Comparison of ENCODE assay signal across 17 cellular contexts in the genomic region with DNA sequence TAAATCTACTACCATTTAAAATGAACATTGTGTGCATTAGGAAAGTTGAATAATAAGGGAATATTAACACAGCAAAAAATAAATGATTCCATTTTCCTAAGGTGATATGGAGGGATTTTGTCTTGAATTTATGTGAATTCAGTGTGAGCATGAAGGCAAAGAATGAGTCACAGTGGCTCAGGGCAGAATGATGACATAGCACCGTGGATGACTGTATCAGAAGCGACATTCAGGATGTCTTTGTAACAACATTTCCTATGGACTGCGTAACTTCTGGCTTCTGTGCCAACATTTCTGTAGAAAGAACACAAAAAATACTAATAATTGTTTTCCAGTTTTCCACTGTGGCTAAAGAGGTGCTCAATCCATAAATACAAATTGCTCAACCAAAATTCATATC. TPM values are rescaled to one million over a fixed set of nuclear protein-coding genes. Genes with fewer than 3 reads are reported as not detected.
A peak's percentile ranks its signal among the peaks of the same experiment; 100 is the strongest.
DNase-seq lines count a peak whose midpoint lies in the region; ATAC-seq and TF ChIP-seq lines count a peak whose summit lies in the region.
"Had no signal": no experiment of that assay in that cellular context is flagged by ENCODE, and none has a peak within 500 bp of the region (broad histone marks: within the 10 kb centered on the region; RNA-seq: fewer than 3 reads in every experiment).

No MANE protein-coding gene starts in this region.

- H3K4me3 Mint-ChIP-seq in MCF 10A (ENCODE audit: unreplicated experiment) = no peak overlapping the region
- no peak overlapping the region for H3K4me3 Mint-ChIP-seq in CD8-positive, alpha-beta memory T cell
- H3K4me3 Mint-ChIP-seq: central memory CD8-positive, alpha-beta T cell; nephron had no signal

- H3K9me3 ChIP-seq in breast epithelium = no peaks in the 10 kb centered on the region
- no peaks in the 10 kb centered on the region for H3K9me3 ChIP-seq in CD8-positive, alpha-beta memory T cell (ENCODE audit: low read length)
- H3K9me3 ChIP-seq: gastroesophageal sphincter had no signal

- H3K4me1 Mint-ChIP-seq in MCF 10A (ENCODE audit: insufficient read depth, unreplicated experiment) = no peaks in the 10 kb centered on the region
- no peaks in the 10 kb centered on the region for H3K4me1 Mint-ChIP-seq in CD8-positive, alpha-beta memory T cell
- H3K4me1 Mint-ChIP-seq: central memory CD8-positive, alpha-beta T cell; nephron had no signal

- no TSS peak for BruUV-seq in MCF 10A (replicated peaks; lab: Mats Ljungman, UMichigan)

- peaks cover 5% of the 10 kb centered on the region for H3K36me3 ChIP-seq in breast epithelium
- no peaks in the 10 kb centered on the region for H3K36me3 ChIP-seq in CD8-positive, alpha-beta memory T cell (ENCODE audit: insufficient read depth, low read length)

- intact Hi-C loops in MCF 10A (cut with micrococcal nuclease) = loop anchor here (1.0 kb wide), 1 partner anchor 1036 kb away; no protein-coding TSS in a partner anchor
- intact Hi-C loops in breast epithelium (cut with DNase I; ENCODE audit: low total_unique reads) = no loop called here

- no peak for TF ChIP-seq POLR2A in breast epithelium (IDR thresholded peaks at IDR 0.05)

- H3K36me3 Mint-ChIP-seq in MCF 10A (ENCODE audit: insufficient read depth, unreplicated experiment) = peaks cover 52% of the 10 kb centered on the region
- H3K36me3 Mint-ChIP-seq in CD8-positive, alpha-beta memory T cell = peaks cover 7 to 34% (median 23%) of the 10 kb centered on the region in 3 donors

- peak overlapping the region; percentile 27 for H3K27ac Mint-ChIP-seq in MCF 10A (ENCODE audit: low read depth, unreplicated experiment)
- H3K27ac Mint-ChIP-seq in CD8-positive, alpha-beta memory T cell = no peak overlapping the region
- H3K27ac Mint-ChIP-seq: nephron had no signal

- no peak overlapping the region for H3K4me3 ChIP-seq in breast epithelium
- no peak overlapping the region for H3K4me3 ChIP-seq in fibroblast of pulmonary artery (replicated peaks; ENCODE audit: low read depth, low read length)
- H3K4me3 ChIP-seq in CD8-positive, alpha-beta memory T cell (ENCODE audit: low read length) = no peak overlapping the region
- H3K4me3 ChIP-seq: gastroesophageal sphincter, tibial nerve had no signal

- no peaks in the 10 kb centered on the region for H3K27me3 Mint-ChIP-seq in MCF 10A (ENCODE audit: insufficient read depth, unreplicated experiment)
- H3K27me3 Mint-ChIP-seq in CD8-positive, alpha-beta memory T cell = peaks cover 6 to 14% of the 10 kb centered on the region in 2 donors

- ATAC-seq in GM21447 (IDR thresholded peaks at IDR 0.05; ENCODE audit: unreplicated experiment) (no peak), HG02798 (IDR thresholded peaks at IDR 0.05; ENCODE audit: poor library complexity, unreplicated experiment) (no peak)
- ATAC-seq: gastroesophageal sphincter, left cardiac atrium had no signal

- H3K27ac ChIP-seq in breast epithelium = no peak overlapping the region
- no peak overlapping the region for H3K27ac ChIP-seq in CD8-positive, alpha-beta memory T cell (ENCODE audit: low read depth, low read length)
- H3K27ac ChIP-seq: gastroesophageal sphincter, tibial nerve had no signal

- no peaks in the 10 kb centered on the region for H3K27me3 ChIP-seq in breast epithelium
- no peaks in the 10 kb centered on the region for H3K27me3 ChIP-seq in CD8-positive, alpha-beta memory T cell (ENCODE audit: insufficient read depth, low read length, poor library complexity, severe bottlenecking)
- H3K27me3 ChIP-seq: gastroesophageal sphincter, tibial nerve had no signal

- DNase-seq in MCF 10A (ENCODE audit: unreplicated experiment) (peak; percentile 77), breast epithelium (ENCODE audit: low spot score in 2 of 2) (no peak), T1000 (lab: John Stamatoyannopoulos, UW) (peak; percentile 2), fibroblast of pulmonary artery (ENCODE audit: low read depth) (peak; percentile 93), GOT3 (lab: John Stamatoyannopoulos, UW) (no peak)
- no peak for DNase-seq in CD8-positive, alpha-beta memory T cell
- DNase-seq: DMS79, left cardiac atrium, NCI-H1092, NCI-H526, small intestine had no signal

- H3K4me1 ChIP-seq in breast epithelium = no peaks in the 10 kb centered on the region
- H3K4me1 ChIP-seq in CD8-positive, alpha-beta memory T cell (ENCODE audit: insufficient read depth, low read length) = no peaks in the 10 kb centered on the region
- H3K4me1 ChIP-seq: gastroesophageal sphincter, tibial nerve had no signal

- peaks cover 13% of the 10 kb centered on the region for H3K9me3 Mint-ChIP-seq in MCF 10A (ENCODE audit: unreplicated experiment)
- peaks cover 23 to 33% (median 29%) of the 10 kb centered on the region in 5 donors for H3K9me3 Mint-ChIP-seq in CD8-positive, alpha-beta memory T cell

- POLR2A ChIA-PET in MCF 10A (lab: Yijun Ruan, JAX) = interaction anchor here (0.8 kb wide), 1 partner anchor 54 kb away, joined by 3 read pairs; a partner anchor contains a TSS
- POLR2A ChIA-PET in CD8-positive, alpha-beta memory T cell (lab: Charles Lee) = no interaction called here

- CTCF ChIA-PET in MCF 10A (lab: Yijun Ruan, JAX) = interaction anchor here (0.6 to 2.7 kb wide), 4 partner anchors 11 to 312 kb away, joined by 3 to 14 read pairs (median 4); no protein-coding TSS in a partner anchor
- CTCF ChIA-PET in CD8-positive, alpha-beta memory T cell (lab: Charles Lee) = no interaction called here

- TF ChIP-seq CTCF in MCF 10A (IDR thresholded peaks at IDR 0.05; ENCODE audit: unreplicated experiment) (no peak), breast epithelium (IDR thresholded peaks at IDR 0.05) (no peak), fibroblast of pulmonary artery (IDR thresholded peaks at IDR 0.05; ENCODE audit: low read length, missing control alignments) (no peak)

RNA-seq across cellular contexts. Expression of a gene that starts 54.6 kb away (rescaled TPM):
- total RNA-seq in MCF 10A (2022) (20.9 and 23.9 TPM in 2 replicates), breast epithelium (10 to 100 TPM; 18.9 to 58.2 (median 44.6) TPM)
- total RNA-seq in CD8-positive, alpha-beta memory T cell = 1 to 10 TPM; 5.9 TPM
- 1.4 TPM for polyA plus RNA-seq in CD8-positive, alpha-beta memory T cell

Comparison
In these comparisons a context has a peak if more than half of its experiments do, and no peak if none do; other contexts are left out.
1. DNase-seq: peak in MCF 10A (single experiment), T1000 (single experiment) and fibroblast of pulmonary artery (single experiment); none in breast epithelium (0 of 2), CD8-positive, alpha-beta memory T cell (0 of 5) and GOT3 (single experiment).